Comparison of ENCODE assay signal across 1 cellular context in genomic region chr3:188780188-188781147, GRCh38.
A peak's percentile ranks its signal among the peaks of the same experiment; 100 is the strongest.
TF ChIP-seq lines count a peak whose summit lies in the region.

No MANE protein-coding gene starts in this region.

TF ChIP-seq in HepG2, 621 proteins besides CTCF, POLR2A, EP300 and RAD21 (continued from another document):
- no peak for TF ChIP-seq ZHX1 (CRISPR knock-in tag; IDR thresholded peaks at IDR 0.05; ENCODE audit: low read depth)
- no peak for TF ChIP-seq ZNF292 (CRISPR knock-in tag; IDR thresholded peaks at IDR 0.05; ENCODE audit: borderline replicate concordance, low read depth)
- TF ChIP-seq TP53 (CRISPR knock-in tag; conservative IDR thresholded peaks at IDR 0.05), result no peak
- TF ChIP-seq ZNF337 (CRISPR knock-in tag; IDR thresholded peaks at IDR 0.05; ENCODE audit: borderline replicate concordance, low read depth), result no peak
- TF ChIP-seq NFKBIZ (CRISPR knock-in tag; IDR thresholded peaks at IDR 0.05), result peak; percentile 57; the same call in 1 of the 2 replicates
- TF ChIP-seq ASH2L (IDR thresholded peaks at IDR 0.05; ENCODE audit: insufficient read length, low read depth, low read length), result no peak
- no peak for TF ChIP-seq ZNF576 (CRISPR knock-in tag; IDR thresholded peaks at IDR 0.05)
- no peak for TF ChIP-seq ZNF598 (CRISPR knock-in tag; IDR thresholded peaks at IDR 0.05; ENCODE audit: borderline replicate concordance)
- TF ChIP-seq HNRNPH1 (optimal IDR thresholded peaks at IDR 0.05; ENCODE audit: low read depth, low read length), result no peak
- peak; percentile 85 for TF ChIP-seq CEBPG (CRISPR knock-in tag; IDR thresholded peaks at IDR 0.05)
- no peak for TF ChIP-seq E2F1 (CRISPR knock-in tag; IDR thresholded peaks at IDR 0.05)
- peak; percentile 65; the same call in 1 of the 2 replicates for TF ChIP-seq ZNF644 (CRISPR knock-in tag; IDR thresholded peaks at IDR 0.05; ENCODE audit: low read depth)
- TF ChIP-seq AKAP8 (CRISPR knock-in tag; IDR thresholded peaks at IDR 0.05), result no peak
- TF ChIP-seq KAT7 (CRISPR knock-in tag; IDR thresholded peaks at IDR 0.05; ENCODE audit: borderline replicate concordance), result no peak
- TF ChIP-seq ZNF687 (CRISPR knock-in tag; IDR thresholded peaks at IDR 0.05), result no peak
